ENCODE assay signal across 10 cellular contexts in the genomic region with DNA sequence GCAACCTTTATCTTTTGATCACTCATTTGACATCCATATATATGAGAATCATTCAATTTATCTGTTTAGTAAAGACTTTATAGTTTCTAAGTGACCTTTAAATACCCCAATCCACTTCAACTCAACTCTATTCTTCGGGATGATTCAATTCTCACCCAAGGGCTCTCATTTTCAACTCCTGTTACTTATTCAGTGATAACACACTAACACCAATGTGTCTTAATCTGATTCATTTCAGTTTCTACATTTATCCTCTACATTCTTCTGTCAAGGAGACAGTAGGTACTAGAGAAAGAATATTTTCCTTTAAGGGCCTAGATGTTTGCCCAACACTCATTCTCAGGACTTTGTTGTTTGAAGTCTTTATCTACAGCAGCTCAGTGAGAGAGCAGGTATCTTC. TPM values are rescaled to one million over a fixed set of nuclear protein-coding genes. Genes with fewer than 3 reads are reported as not detected.
DNase-seq lines count a peak whose midpoint lies in the region; ATAC-seq and TF ChIP-seq lines count a peak whose summit lies in the region.
"Had no signal": no experiment of that assay in that cellular context is flagged by ENCODE, and none has a peak within 500 bp of the region (broad histone marks: within the 10 kb centered on the region; RNA-seq: fewer than 3 reads in every experiment).

No MANE protein-coding gene starts in this region.

- no peak for TF ChIP-seq CTCF in activated CD8-positive, alpha-beta T cell treated with anti-CD3 and anti-CD28 coated beads for 36 hours (IDR thresholded peaks at IDR 0.05)
- no peak for TF ChIP-seq CTCF in CD14-positive monocyte (IDR thresholded peaks at IDR 0.05)

- no peak for DNase-seq in activated CD8-positive, alpha-beta T cell treated with anti-CD3 and anti-CD28 coated beads for 36 hours
- DNase-seq in activated CD8-positive, alpha-beta T cell treated with anti-CD3 and anti-CD28 coated beads, Interleukin-2, amount 10 ng/mL, durations not matched to agents 7 days and 5 days = no peak
- DNase-seq in activated naive CD8-positive, alpha-beta T cell treated with anti-CD3 and anti-CD28 coated beads, Interleukin-2, amount 50 U/mL, for 24 hours = no peak
- DNase-seq in stimulated activated naive CD8-positive, alpha-beta T cell treated with anti-CD3 and anti-CD28 coated beads, Interleukin-15, Interleukin-2, amounts not matched to agents 100 U/mL and 50 U/mL, for 24 hours = no peak
- DNase-seq in Right ventricle myocardium inferior (ENCODE audit: missing footprints) = no peak
- DNase-seq in CD14-positive monocyte (ENCODE audit: low spot score) = no peak
- DNase-seq: effector memory CD4-positive, alpha-beta T cell; stimulated activated CD4-positive, alpha-beta T cell treated with anti-CD3 and anti-CD28 coated beads, Interleukin-4, amount 100 ng/mL, for 1 hour had no signal

- H3K27ac Mint-ChIP-seq in activated CD8-positive, alpha-beta T cell treated with anti-CD3 and anti-CD28 coated beads for 36 hours = peak overlapping the region; percentile 84
- no peak overlapping the region for H3K27ac Mint-ChIP-seq in activated CD8-positive, alpha-beta T cell treated with anti-CD3 and anti-CD28 coated beads, Interleukin-2, amount 10 ng/mL, durations not matched to agents 7 days and 5 days
- peak overlapping the region; percentile 83 for H3K27ac Mint-ChIP-seq in activated naive CD8-positive, alpha-beta T cell treated with anti-CD3 and anti-CD28 coated beads, Interleukin-2, amount 50 U/mL, for 24 hours
- H3K27ac Mint-ChIP-seq in CD14-positive monocyte = peak overlapping the region in 1 of 7 donors; percentile 28

- CTCF ChIA-PET in activated CD8-positive, alpha-beta T cell treated with anti-CD3 and anti-CD28 coated beads for 36 hours (lab: Charles Lee) = no interaction called here
- CTCF ChIA-PET in activated CD8-positive, alpha-beta T cell treated with anti-CD3 and anti-CD28 coated beads, Interleukin-2, amount 10 ng/mL, durations not matched to agents 7 days and 5 days (lab: Charles Lee) = no interaction called here

- no peaks in the 10 kb centered on the region for H3K27me3 Mint-ChIP-seq in activated CD8-positive, alpha-beta T cell treated with anti-CD3 and anti-CD28 coated beads for 36 hours
- H3K27me3 Mint-ChIP-seq in activated CD8-positive, alpha-beta T cell treated with anti-CD3 and anti-CD28 coated beads, Interleukin-2, amount 10 ng/mL, durations not matched to agents 7 days and 5 days (ENCODE audit: low read depth) = no peaks in the 10 kb centered on the region
- no peaks in the 10 kb centered on the region for H3K27me3 Mint-ChIP-seq in activated naive CD8-positive, alpha-beta T cell treated with anti-CD3 and anti-CD28 coated beads, Interleukin-2, amount 50 U/mL, for 24 hours
- H3K27me3 Mint-ChIP-seq in CD14-positive monocyte (ENCODE audit: low read depth in 3 of 3) = no peaks in the 10 kb centered on the region

- peaks cover 63% of the 10 kb centered on the region for H3K4me1 Mint-ChIP-seq in activated CD8-positive, alpha-beta T cell treated with anti-CD3 and anti-CD28 coated beads for 36 hours (ENCODE audit: low read depth)
- H3K4me1 Mint-ChIP-seq in activated CD8-positive, alpha-beta T cell treated with anti-CD3 and anti-CD28 coated beads, Interleukin-2, amount 10 ng/mL, durations not matched to agents 7 days and 5 days (ENCODE audit: low read depth) = peaks cover 55% of the 10 kb centered on the region
- H3K4me1 Mint-ChIP-seq in activated naive CD8-positive, alpha-beta T cell treated with anti-CD3 and anti-CD28 coated beads, Interleukin-2, amount 50 U/mL, for 24 hours = peaks cover 72% of the 10 kb centered on the region
- H3K4me1 Mint-ChIP-seq in CD14-positive monocyte = peaks cover 33% of the 10 kb centered on the region

- ATAC-seq in activated CD8-positive, alpha-beta T cell treated with anti-CD3 and anti-CD28 coated beads for 36 hours = peak; percentile 64
- ATAC-seq in activated CD8-positive, alpha-beta T cell treated with anti-CD3 and anti-CD28 coated beads, Interleukin-2, amount 10 ng/mL, durations not matched to agents 7 days and 5 days = no peak
- ATAC-seq in HG02885 (IDR thresholded peaks at IDR 0.05; ENCODE audit: poor library complexity, unreplicated experiment) (peak; percentile 33), Right ventricle myocardium inferior (no peak), GM19455 (IDR thresholded peaks at IDR 0.05; ENCODE audit: unreplicated experiment) (no peak)
- ATAC-seq in activated naive CD8-positive, alpha-beta T cell treated with anti-CD3 and anti-CD28 coated beads, Interleukin-2, amount 50 U/mL, for 24 hours = peak; percentile 73
- peak; percentile 61 for ATAC-seq in stimulated activated naive CD8-positive, alpha-beta T cell treated with anti-CD3 and anti-CD28 coated beads, Interleukin-15, Interleukin-2, amounts not matched to agents 100 U/mL and 50 U/mL, for 24 hours

- POLR2A ChIA-PET in activated CD8-positive, alpha-beta T cell treated with anti-CD3 and anti-CD28 coated beads for 36 hours (lab: Charles Lee) = no interaction called here
- POLR2A ChIA-PET in activated CD8-positive, alpha-beta T cell treated with anti-CD3 and anti-CD28 coated beads, Interleukin-2, amount 10 ng/mL, durations not matched to agents 7 days and 5 days (lab: Charles Lee) = no interaction called here

- intact Hi-C loops in activated CD8-positive, alpha-beta T cell treated with anti-CD3 and anti-CD28 coated beads for 36 hours (cut with micrococcal nuclease) = no loop called here
- intact Hi-C loops in Right ventricle myocardium inferior (cut with DNase I) (no loop called here), CD14-positive monocyte (cut with micrococcal nuclease) (no loop called here)

- peak overlapping the region; percentile 24 for H3K4me3 Mint-ChIP-seq in activated CD8-positive, alpha-beta T cell treated with anti-CD3 and anti-CD28 coated beads for 36 hours
- H3K4me3 Mint-ChIP-seq in activated CD8-positive, alpha-beta T cell treated with anti-CD3 and anti-CD28 coated beads, Interleukin-2, amount 10 ng/mL, durations not matched to agents 7 days and 5 days = no peak overlapping the region
- peak overlapping the region; percentile 47 for H3K4me3 Mint-ChIP-seq in activated naive CD8-positive, alpha-beta T cell treated with anti-CD3 and anti-CD28 coated beads, Interleukin-2, amount 50 U/mL, for 24 hours
- no peak overlapping the region for H3K4me3 Mint-ChIP-seq in CD14-positive monocyte

- H3K36me3 Mint-ChIP-seq in activated CD8-positive, alpha-beta T cell treated with anti-CD3 and anti-CD28 coated beads for 36 hours (ENCODE audit: low read depth) = peaks cover 54% of the 10 kb centered on the region
- H3K36me3 Mint-ChIP-seq in activated CD8-positive, alpha-beta T cell treated with anti-CD3 and anti-CD28 coated beads, Interleukin-2, amount 10 ng/mL, durations not matched to agents 7 days and 5 days (ENCODE audit: low read depth) = peaks cover 52% of the 10 kb centered on the region
- H3K36me3 Mint-ChIP-seq in activated naive CD8-positive, alpha-beta T cell treated with anti-CD3 and anti-CD28 coated beads, Interleukin-2, amount 50 U/mL, for 24 hours (ENCODE audit: low read depth) = peaks cover 50% of the 10 kb centered on the region
- peaks cover 35 to 37% of the 10 kb centered on the region in 2 donors for H3K36me3 Mint-ChIP-seq in CD14-positive monocyte

- no peaks in the 10 kb centered on the region for H3K9me3 Mint-ChIP-seq in activated CD8-positive, alpha-beta T cell treated with anti-CD3 and anti-CD28 coated beads for 36 hours
- no peaks in the 10 kb centered on the region for H3K9me3 Mint-ChIP-seq in activated CD8-positive, alpha-beta T cell treated with anti-CD3 and anti-CD28 coated beads, Interleukin-2, amount 10 ng/mL, durations not matched to agents 7 days and 5 days (ENCODE audit: insufficient read depth)
- H3K9me3 Mint-ChIP-seq in activated naive CD8-positive, alpha-beta T cell treated with anti-CD3 and anti-CD28 coated beads, Interleukin-2, amount 50 U/mL, for 24 hours = no peaks in the 10 kb centered on the region
- no peaks in the 10 kb centered on the region for H3K9me3 Mint-ChIP-seq in CD14-positive monocyte

RNA-seq across cellular contexts. Expression of gene ARGLU1, which starts 7.1 kb away (rescaled TPM):
- 10 to 100 TPM; 89.2 to 91.8 TPM for total RNA-seq in activated CD8-positive, alpha-beta T cell treated with anti-CD3 and anti-CD28 coated beads for 36 hours
- 10 to 100 TPM; 86.6 to 97.0 TPM for total RNA-seq in activated CD8-positive, alpha-beta T cell treated with anti-CD3 and anti-CD28 coated beads, Interleukin-2, amount 10 ng/mL, durations not matched to agents 7 days and 5 days
- 26.0 TPM for total RNA-seq in Right ventricle myocardium inferior
- 10 to 100 TPM; 22.4 to 27.2 TPM for polyA plus RNA-seq in CD14-positive monocyte

RNA-seq across cellular contexts. Expression of gene EFNB2, which starts 25.3 kb away (rescaled TPM):
- total RNA-seq in activated CD8-positive, alpha-beta T cell treated with anti-CD3 and anti-CD28 coated beads for 36 hours = under 1 TPM; 0.11 to 0.20 TPM
- under 1 TPM; 0.08 to 0.16 TPM for total RNA-seq in activated CD8-positive, alpha-beta T cell treated with anti-CD3 and anti-CD28 coated beads, Interleukin-2, amount 10 ng/mL, durations not matched to agents 7 days and 5 days
- total RNA-seq in Right ventricle myocardium inferior = 9.6 TPM
- polyA plus RNA-seq in CD14-positive monocyte = not detected

Comparison
In these comparisons a context has a peak if more than half of its experiments do, and no peak if none do; other contexts are left out.
1. ATAC-seq: peak in activated CD8-positive, alpha-beta T cell treated with anti-CD3 and anti-CD28 coated beads for 36 hours (single experiment), HG02885 (single experiment), activated naive CD8-positive, alpha-beta T cell treated with anti-CD3 and anti-CD28 coated beads, Interleukin-2, amount 50 U/mL, for 24 hours (single experiment) and stimulated activated naive CD8-positive, alpha-beta T cell treated with anti-CD3 and anti-CD28 coated beads, Interleukin-15, Interleukin-2, amounts not matched to agents 100 U/mL and 50 U/mL, for 24 hours (single experiment); none in activated CD8-positive, alpha-beta T cell treated with anti-CD3 and anti-CD28 coated beads, Interleukin-2, amount 10 ng/mL, durations not matched to agents 7 days and 5 days (single experiment), Right ventricle myocardium inferior (single experiment) and GM19455 (single experiment).
2. H3K4me3 Mint-ChIP-seq: peak in activated CD8-positive, alpha-beta T cell treated with anti-CD3 and anti-CD28 coated beads for 36 hours (single experiment) and activated naive CD8-positive, alpha-beta T cell treated with anti-CD3 and anti-CD28 coated beads, Interleukin-2, amount 50 U/mL, for 24 hours (single experiment); none in activated CD8-positive, alpha-beta T cell treated with anti-CD3 and anti-CD28 coated beads, Interleukin-2, amount 10 ng/mL, durations not matched to agents 7 days and 5 days (single experiment) and CD14-positive monocyte (0 of 2).